Comparison of ENCODE assay signal across 9 cellular contexts in genomic region chrX:39953879-39954278, GRCh38.
DNase-seq lines count a peak whose midpoint lies in the region; ATAC-seq and TF ChIP-seq lines count a peak whose summit lies in the region.
"Had no signal": no experiment of that assay in that cellular context is flagged by ENCODE, and none has a peak within 500 bp of the region (broad histone marks: within the 10 kb centered on the region; RNA-seq: fewer than 3 reads in every experiment).

No MANE protein-coding gene starts in this region.

- no TSS peak for BruUV-seq in PC-9 (replicated peaks; lab: Mats Ljungman, UMichigan)

- WGBS in hepatocyte (ENCODE audit: low lambda C conversion rate, missing lambda C conversion rate): 19% methylated on average over 10 of the region's 10 CpGs
- 71 to 80% methylated on average over 1 to 10 of the region's 10 CpGs for WGBS in upper lobe of left lung, 2 donors

- no peak overlapping the region for H3K9ac ChIP-seq in adipocyte (ENCODE audit: low read length)

- peak in 1 of 2 donors; percentile 84 for ATAC-seq in upper lobe of left lung (ENCODE audit: low FRiP score in 2 of 2)
- no peak for ATAC-seq in GM21515 (IDR thresholded peaks at IDR 0.05; ENCODE audit: unreplicated experiment)
- ATAC-seq in GM18498 (IDR thresholded peaks at IDR 0.05; ENCODE audit: unreplicated experiment): no peak

- H3F3A ChIP-seq in PC-9 (ENCODE audit: insufficient read depth, low read depth): no peaks in the 10 kb centered on the region

- H4K20me1 ChIP-seq in hepatocyte (ENCODE audit: insufficient read depth, poor library complexity, severe bottlenecking): no peaks in the 10 kb centered on the region
- no peaks in the 10 kb centered on the region for H4K20me1 ChIP-seq in PC-9 (ENCODE audit: insufficient read depth)

- H3K4me1 ChIP-seq in adipocyte (ENCODE audit: control insufficient read depth, insufficient read depth, low read length) (peaks cover 4% of the 10 kb centered on the region), hepatocyte (ENCODE audit: insufficient read depth) (peaks cover 30% of the 10 kb centered on the region), upper lobe of left lung (peaks cover 0 to 20% (median 6%) of the 10 kb centered on the region in 4 donors), PC-9 (replicated peaks; ENCODE audit: insufficient read depth) (no peaks in the 10 kb centered on the region)

- H3K79me2 ChIP-seq in hepatocyte (no peaks in the 10 kb centered on the region), PC-9 (ENCODE audit: low read depth) (no peaks in the 10 kb centered on the region)

- POLR2A ChIA-PET in PC-9 (lab: Charles Lee; ENCODE audit: unreplicated experiment): no interaction called here

- H3K4me3 ChIP-seq in adipocyte (ENCODE audit: low read length) (no peak overlapping the region), hepatocyte (no peak overlapping the region), upper lobe of left lung (no peak overlapping the region), PC-9 (no peak overlapping the region)

- H3K36me3 ChIP-seq in adipocyte (ENCODE audit: control insufficient read depth, insufficient read depth, low read length, severe bottlenecking) (no peaks in the 10 kb centered on the region), hepatocyte (replicated peaks; ENCODE audit: insufficient read depth, low read depth) (no peaks in the 10 kb centered on the region), upper lobe of left lung (no peaks in the 10 kb centered on the region), PC-9 (ENCODE audit: low read depth) (no peaks in the 10 kb centered on the region)

- H3K9me2 ChIP-seq in hepatocyte (replicated peaks; ENCODE audit: insufficient read depth) (no peaks in the 10 kb centered on the region), PC-9 (ENCODE audit: insufficient read depth) (no peaks in the 10 kb centered on the region)

- intact Hi-C loops in PC-9 (cut with micrococcal nuclease; ENCODE audit: unreplicated experiment): no loop called here

- peak; percentile 74 for DNase-seq in DMS153 (lab: John Stamatoyannopoulos, UW)
- no peak for DNase-seq in DMS153 treated with DMSO at 0.1 percent for 48 hours (lab: John Stamatoyannopoulos, UW; ENCODE audit: unreplicated experiment)
- peak; percentile 66 for DNase-seq in adipocyte (ENCODE audit: low read depth)
- peak; percentile 89 for DNase-seq in hepatocyte (ENCODE audit: low spot score)
- DNase-seq in upper lobe of left lung: peak; percentile 78 to 91
- no peak for DNase-seq in PC-9
- DNase-seq: 8988T had no signal

- peak in 1 of 4 donors; percentile 66 for TF ChIP-seq EP300 in upper lobe of left lung (IDR thresholded peaks at IDR 0.05)

- peaks cover 13% of the 10 kb centered on the region for H3K9me3 ChIP-seq in adipocyte (ENCODE audit: control insufficient read depth, low read length)
- no peaks in the 10 kb centered on the region for H3K9me3 ChIP-seq in hepatocyte (ENCODE audit: low read depth)
- no peaks in the 10 kb centered on the region for H3K9me3 ChIP-seq in upper lobe of left lung
- H3K9me3 ChIP-seq in PC-9 (ENCODE audit: insufficient read depth, low read depth): no peaks in the 10 kb centered on the region

- H3K27me3 ChIP-seq in adipocyte (replicated peaks; ENCODE audit: control insufficient read depth, insufficient read depth, low read length): peaks cover 34% of the 10 kb centered on the region
- no peaks in the 10 kb centered on the region for H3K27me3 ChIP-seq in hepatocyte
- H3K27me3 ChIP-seq in upper lobe of left lung: peaks cover 0 to 3% (median 0%) of the 10 kb centered on the region in 4 donors
- no peaks in the 10 kb centered on the region for H3K27me3 ChIP-seq in PC-9 (ENCODE audit: insufficient read depth, low read depth)

- H2AFZ ChIP-seq in hepatocyte: no peak overlapping the region
- no peak overlapping the region for H2AFZ ChIP-seq in PC-9

- H3K27ac ChIP-seq in hepatocyte: peak overlapping the region; percentile 55
- H3K27ac ChIP-seq in upper lobe of left lung: no peak overlapping the region
- no peak overlapping the region for H3K27ac ChIP-seq in PC-9

- CTCF ChIA-PET in PC-9 (lab: Charles Lee): no interaction called here

- no peak overlapping the region for H3K4me2 ChIP-seq in hepatocyte
- no peak overlapping the region for H3K4me2 ChIP-seq in PC-9

- peak in 1 of 4 donors; percentile 20 for TF ChIP-seq POLR2A in upper lobe of left lung (IDR thresholded peaks at IDR 0.05)

- TF ChIP-seq CTCF in hepatocyte (IDR thresholded peaks at IDR 0.05; ENCODE audit: poor library complexity) (no peak), upper lobe of left lung (IDR thresholded peaks at IDR 0.05) (no peak), PC-9 (conservative IDR thresholded peaks at IDR 0.05) (no peak)

Comparison
In these comparisons a context has a peak if more than half of its experiments do, and no peak if none do; other contexts are left out.
1. DNase-seq: peak in DMS153 (single experiment), adipocyte (single experiment), hepatocyte (single experiment) and upper lobe of left lung (2 of 2); none in DMS153 treated with DMSO at 0.1 percent for 48 hours (single experiment) and PC-9 (0 of 2).